Comparison of ENCODE assay signal across 8 cellular contexts in the genomic region with DNA sequence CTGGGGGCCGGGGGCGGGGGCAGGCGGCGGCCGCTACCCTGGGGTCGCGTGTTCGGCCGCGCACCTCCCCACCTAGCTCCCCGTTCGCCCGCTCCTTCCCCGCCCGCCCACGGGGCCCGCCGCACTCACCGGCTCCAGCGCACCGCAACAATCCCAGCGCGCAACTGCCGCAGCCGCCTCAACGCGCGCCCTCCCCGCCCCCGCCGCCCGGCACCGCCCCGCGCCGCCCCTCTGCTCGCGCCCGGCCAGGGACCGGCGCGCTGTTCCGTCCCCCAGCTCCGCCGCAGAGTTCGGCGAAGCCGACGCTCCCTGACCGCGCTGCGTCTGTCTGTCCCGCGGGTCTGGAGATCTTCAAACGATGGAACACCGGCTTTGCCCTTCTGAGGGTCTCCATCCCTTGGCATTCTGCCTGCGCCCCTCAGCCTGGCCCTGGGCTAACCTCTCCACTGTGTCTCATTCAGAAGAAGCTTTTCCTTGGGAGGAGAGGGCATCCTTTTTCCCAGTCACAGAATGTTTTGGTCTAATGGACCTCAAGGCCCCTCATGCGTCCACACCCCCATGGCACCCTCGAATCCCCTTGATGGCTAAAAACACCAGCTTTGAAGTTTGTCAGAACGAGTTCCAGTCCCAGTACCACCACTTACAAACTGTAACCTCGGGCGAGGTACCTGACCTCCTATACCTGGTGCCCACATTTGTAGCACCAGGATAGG. TPM values are rescaled to one million over a fixed set of nuclear protein-coding genes. Genes with fewer than 3 reads are reported as not detected.
A peak's percentile ranks its signal among the peaks of the same experiment; 100 is the strongest.
DNase-seq lines count a peak whose midpoint lies in the region; ATAC-seq lines count a peak whose summit lies in the region.

A gene (minus strand): TSS at position 166 of the 713 bp plus-strand sequence. CDS start 18,314 bp downstream, outside the sequence.

- peak within 1 kb of the TSS; percentile 96 to 100 (median 98) for H3K27ac Mint-ChIP-seq in IgD-negative memory B cell

- H3K4me3 ChIP-seq in neuron (ENCODE audit: low read length), result peak within 1 kb of the TSS; percentile 84

- peaks cover 30 to 36% (median 31%) of the 10 kb centered on the region in 3 donors for H3K4me1 Mint-ChIP-seq in IgD-negative memory B cell

- ATAC-seq in GM21447 (IDR thresholded peaks at IDR 0.05; ENCODE audit: unreplicated experiment), result peak; percentile 66

- H3K36me3 Mint-ChIP-seq in IgD-negative memory B cell, result peaks cover 6% of the 10 kb centered on the region

- in situ Hi-C loops in SK-MEL-5 (cut with HindIII; ENCODE audit: low pct_unique_long_range_greater_than_20kb, low sequenced_read_pairs), result no loop called here

- no peaks in the 10 kb centered on the region for H3K27me3 ChIP-seq in neuron (ENCODE audit: insufficient read depth, low read length)

- H3K9me3 Mint-ChIP-seq in IgD-negative memory B cell, result no peaks in the 10 kb centered on the region

- H3K36me3 ChIP-seq in neuron (ENCODE audit: insufficient read depth, low read length), result no peaks in the 10 kb centered on the region

- H3K4me1 ChIP-seq in neuron (ENCODE audit: insufficient read depth, low read length), result peaks cover 12% of the 10 kb centered on the region

- no peaks in the 10 kb centered on the region for H3K9me3 ChIP-seq in neuron (ENCODE audit: low read length)

- H3K4me3 Mint-ChIP-seq in IgD-negative memory B cell, result peak within 1 kb of the TSS; percentile 89 to 100 (median 99)

- peaks cover 1% of the 10 kb centered on the region for H3K27me3 Mint-ChIP-seq in IgD-negative memory B cell

- H2AFZ ChIP-seq in neuron (ENCODE audit: low read depth, low read length), result peak within 1 kb of the TSS; percentile 56

- peak; percentile 39 for DNase-seq in DMS114 treated with DMSO at 0.1 percent for 48 hours (lab: John Stamatoyannopoulos, UW; ENCODE audit: unreplicated experiment)
- peak; percentile 66 for DNase-seq in SK-MEL-5 (ENCODE audit: low read depth, low spot score)
- DNase-seq in activated naive CD4-positive, alpha-beta T cell (lab: John Stamatoyannopoulos, UW), result peak; percentile 22 to 78 (median 62)
- peak; percentile 57 for DNase-seq in foreskin melanocyte
- DNase-seq in stromal cell of bone marrow (ENCODE audit: low read depth), result peak; percentile 61

RNA-seq across cellular contexts. Expression of the gene that starts here (rescaled TPM):
- polyA plus RNA-seq in IgD-negative memory B cell, result 50.1 TPM
- 35.5 and 37.4 TPM in 2 replicates for total RNA-seq in SK-MEL-5 (2014; rRNA removed; shearing (Covaris generic))
- 30.3 and 34.9 TPM in 2 replicates for polyA plus RNA-seq in SK-MEL-5 (2015; cell fraction: cytosol; rRNA removed)
- polyA plus RNA-seq in SK-MEL-5 (2015; cell fraction: nucleus; rRNA removed), result 45.4 and 52.6 TPM in 2 replicates

Comparison
In these comparisons a context has a peak if more than half of its experiments do, and no peak if none do; other contexts are left out.
1. Peak in every context shown above with its lines: DNase-seq, ATAC-seq and H3K4me3 ChIP-seq.